In the genomic region with DNA sequence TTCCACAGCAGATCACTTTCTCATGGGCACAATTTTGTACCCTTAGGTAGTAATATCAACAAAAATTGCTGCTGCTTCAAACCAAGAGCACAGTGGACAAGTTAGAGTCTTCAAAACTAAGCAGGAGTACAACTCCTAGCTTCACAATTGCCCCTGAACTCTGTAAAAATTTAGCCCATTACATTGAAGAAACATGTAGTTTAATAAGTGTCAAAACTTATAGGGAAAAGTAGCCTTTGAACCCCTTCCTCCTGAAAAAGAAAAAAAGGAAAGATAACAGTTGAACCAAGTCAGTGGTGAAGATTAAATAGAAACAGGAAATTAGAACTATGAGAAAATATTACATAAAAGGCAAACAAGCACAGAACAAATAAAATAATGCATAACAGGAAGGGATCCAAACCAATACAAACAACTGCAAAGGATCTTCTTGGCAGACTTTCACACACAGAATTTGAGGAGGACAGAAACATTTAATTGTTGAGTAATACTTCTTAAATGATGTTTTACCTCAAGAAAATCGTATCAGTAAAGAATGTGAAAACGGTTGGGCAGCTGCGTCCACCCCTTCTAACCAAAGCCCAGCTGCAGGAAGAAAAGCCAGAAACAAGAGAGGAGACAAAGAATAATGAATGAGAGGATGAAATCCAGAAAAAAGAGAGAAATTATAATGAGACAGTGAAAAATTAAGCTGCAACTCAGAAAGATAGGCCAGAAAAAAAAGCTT, we compare ENCODE assay signal across 2 cellular contexts.
A peak's percentile ranks its signal among the peaks of the same experiment; 100 is the strongest.
TF ChIP-seq lines count a peak whose summit lies in the region.

No MANE protein-coding gene starts in this region.

TF ChIP-seq in A549, 52 proteins besides CTCF, POLR2A, EP300 and RAD21 (continued from another document):
- TF ChIP-seq, protein P1, sequence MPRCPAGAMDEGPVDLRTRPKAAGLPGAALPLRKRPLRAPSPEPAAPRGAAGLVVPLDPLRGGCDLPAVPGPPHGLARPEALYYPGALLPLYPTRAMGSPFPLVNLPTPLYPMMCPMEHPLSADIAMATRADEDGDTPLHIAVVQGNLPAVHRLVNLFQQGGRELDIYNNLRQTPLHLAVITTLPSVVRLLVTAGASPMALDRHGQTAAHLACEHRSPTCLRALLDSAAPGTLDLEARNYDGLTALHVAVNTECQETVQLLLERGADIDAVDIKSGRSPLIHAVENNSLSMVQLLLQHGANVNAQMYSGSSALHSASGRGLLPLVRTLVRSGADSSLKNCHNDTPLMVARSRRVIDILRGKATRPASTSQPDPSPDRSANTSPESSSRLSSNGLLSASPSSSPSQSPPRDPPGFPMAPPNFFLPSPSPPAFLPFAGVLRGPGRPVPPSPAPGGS (IDR thresholded peaks at IDR 0.05) = peak; percentile 98
- TF ChIP-seq HES2 (IDR thresholded peaks at IDR 0.05) = peak; percentile 77
- peak; percentile 63 for TF ChIP-seq JUNB (IDR thresholded peaks at IDR 0.05)
- TF ChIP-seq GATA3 (IDR thresholded peaks at IDR 0.05; ENCODE audit: borderline replicate concordance) = peak; percentile 96
- TF ChIP-seq SMC3 (IDR thresholded peaks at IDR 0.05) = peak; percentile 56
- TF ChIP-seq FOSL2 (IDR thresholded peaks at IDR 0.05) = no peak
- TF ChIP-seq FOSL2 (CRISPR knock-in tag; IDR thresholded peaks at IDR 0.05) = peak; percentile 56; the same call in 1 of the 2 replicates
- peak; percentile 78 to 87 for TF ChIP-seq JUN (IDR thresholded peaks at IDR 0.05)

TF ChIP-seq in HCT116, 20 proteins besides CTCF, POLR2A, EP300 and RAD21 (continued from another document):
- TF ChIP-seq, protein P2, sequence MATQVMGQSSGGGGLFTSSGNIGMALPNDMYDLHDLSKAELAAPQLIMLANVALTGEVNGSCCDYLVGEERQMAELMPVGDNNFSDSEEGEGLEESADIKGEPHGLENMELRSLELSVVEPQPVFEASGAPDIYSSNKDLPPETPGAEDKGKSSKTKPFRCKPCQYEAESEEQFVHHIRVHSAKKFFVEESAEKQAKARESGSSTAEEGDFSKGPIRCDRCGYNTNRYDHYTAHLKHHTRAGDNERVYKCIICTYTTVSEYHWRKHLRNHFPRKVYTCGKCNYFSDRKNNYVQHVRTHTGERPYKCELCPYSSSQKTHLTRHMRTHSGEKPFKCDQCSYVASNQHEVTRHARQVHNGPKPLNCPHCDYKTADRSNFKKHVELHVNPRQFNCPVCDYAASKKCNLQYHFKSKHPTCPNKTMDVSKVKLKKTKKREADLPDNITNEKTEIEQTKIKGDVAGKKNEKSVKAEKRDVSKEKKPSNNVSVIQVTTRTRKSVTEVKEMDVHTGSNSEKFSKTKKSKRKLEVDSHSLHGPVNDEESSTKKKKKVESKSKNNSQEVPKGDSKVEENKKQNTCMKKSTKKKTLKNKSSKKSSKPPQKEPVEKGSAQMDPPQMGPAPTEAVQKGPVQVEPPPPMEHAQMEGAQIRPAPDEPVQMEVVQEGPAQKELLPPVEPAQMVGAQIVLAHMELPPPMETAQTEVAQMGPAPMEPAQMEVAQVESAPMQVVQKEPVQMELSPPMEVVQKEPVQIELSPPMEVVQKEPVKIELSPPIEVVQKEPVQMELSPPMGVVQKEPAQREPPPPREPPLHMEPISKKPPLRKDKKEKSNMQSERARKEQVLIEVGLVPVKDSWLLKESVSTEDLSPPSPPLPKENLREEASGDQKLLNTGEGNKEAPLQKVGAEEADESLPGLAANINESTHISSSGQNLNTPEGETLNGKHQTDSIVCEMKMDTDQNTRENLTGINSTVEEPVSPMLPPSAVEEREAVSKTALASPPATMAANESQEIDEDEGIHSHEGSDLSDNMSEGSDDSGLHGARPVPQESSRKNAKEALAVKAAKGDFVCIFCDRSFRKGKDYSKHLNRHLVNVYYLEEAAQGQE (IDR thresholded peaks at IDR 0.05; ENCODE audit: low read depth) = no peak
- TF ChIP-seq FOSL1 (IDR thresholded peaks at IDR 0.05; ENCODE audit: low read depth) = no peak
- TF ChIP-seq, protein P3, sequence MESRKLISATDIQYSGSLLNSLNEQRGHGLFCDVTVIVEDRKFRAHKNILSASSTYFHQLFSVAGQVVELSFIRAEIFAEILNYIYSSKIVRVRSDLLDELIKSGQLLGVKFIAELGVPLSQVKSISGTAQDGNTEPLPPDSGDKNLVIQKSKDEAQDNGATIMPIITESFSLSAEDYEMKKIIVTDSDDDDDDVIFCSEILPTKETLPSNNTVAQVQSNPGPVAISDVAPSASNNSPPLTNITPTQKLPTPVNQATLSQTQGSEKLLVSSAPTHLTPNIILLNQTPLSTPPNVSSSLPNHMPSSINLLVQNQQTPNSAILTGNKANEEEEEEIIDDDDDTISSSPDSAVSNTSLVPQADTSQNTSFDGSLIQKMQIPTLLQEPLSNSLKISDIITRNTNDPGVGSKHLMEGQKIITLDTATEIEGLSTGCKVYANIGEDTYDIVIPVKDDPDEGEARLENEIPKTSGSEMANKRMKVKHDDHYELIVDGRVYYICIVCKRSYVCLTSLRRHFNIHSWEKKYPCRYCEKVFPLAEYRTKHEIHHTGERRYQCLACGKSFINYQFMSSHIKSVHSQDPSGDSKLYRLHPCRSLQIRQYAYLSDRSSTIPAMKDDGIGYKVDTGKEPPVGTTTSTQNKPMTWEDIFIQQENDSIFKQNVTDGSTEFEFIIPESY (IDR thresholded peaks at IDR 0.05; ENCODE audit: extremely low read depth, insufficient replicate concordance, low read length) = no peak
- TF ChIP-seq CBX3 (IDR thresholded peaks at IDR 0.05; ENCODE audit: low read depth) = no peak
- TF ChIP-seq JUND (IDR thresholded peaks at IDR 0.05) = no peak
- no peak for TF ChIP-seq POLR2AphosphoS5 (IDR thresholded peaks at IDR 0.05; ENCODE audit: low read depth, low read length)
- no peak for TF ChIP-seq EZH2phosphoT487 (IDR thresholded peaks at IDR 0.05; ENCODE audit: borderline replicate concordance)
- no peak for TF ChIP-seq ZNF274 (IDR thresholded peaks at IDR 0.05; ENCODE audit: low read depth, low read length)
- TF ChIP-seq CEBPB (IDR thresholded peaks at IDR 0.05; ENCODE audit: low read depth) = no peak
- no peak for TF ChIP-seq EZH2 (IDR thresholded peaks at IDR 0.05)
- TF ChIP-seq ELF1 (IDR thresholded peaks at IDR 0.05; ENCODE audit: borderline replicate concordance, low read depth) = no peak
